Comparison of ENCODE assay signal across 9 cellular contexts in the genomic region with DNA sequence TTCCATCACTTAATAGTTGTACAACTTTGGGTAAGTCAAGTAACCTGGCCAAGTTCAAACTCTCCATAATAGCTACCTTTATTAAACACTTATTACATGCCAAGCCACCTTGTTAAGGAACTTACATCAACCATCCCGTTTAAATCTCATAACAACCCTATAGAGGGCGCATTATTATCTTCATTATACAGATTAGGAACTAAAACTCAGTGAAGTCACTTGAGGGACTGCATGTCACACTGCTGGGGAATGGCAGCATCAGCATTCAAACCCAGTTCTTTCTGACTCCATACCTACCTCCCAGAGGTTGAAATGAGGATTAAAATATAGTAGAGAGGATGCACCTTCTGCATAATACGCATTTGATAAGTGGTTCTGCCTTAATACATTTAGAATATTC. TPM values are rescaled to one million over a fixed set of nuclear protein-coding genes. Genes with fewer than 3 reads are reported as not detected.
DNase-seq lines count a peak whose midpoint lies in the region; ATAC-seq, FAIRE-seq and TF ChIP-seq lines count a peak whose summit lies in the region.
"Had no signal": no experiment of that assay in that cellular context is flagged by ENCODE, and none has a peak within 500 bp of the region (broad histone marks: within the 10 kb centered on the region; RNA-seq: fewer than 3 reads in every experiment).

No MANE protein-coding gene starts in this region.

- H3F3A ChIP-seq in OCI-LY1 (ENCODE audit: insufficient read depth, low read length) = no peaks in the 10 kb centered on the region

- H3K4me1 ChIP-seq in OCI-LY1 (ENCODE audit: insufficient read depth, low read length, severe bottlenecking) = no peaks in the 10 kb centered on the region

- H3K4me3 Mint-ChIP-seq in activated naive CD4-positive, alpha-beta T cell treated with anti-CD3 and anti-CD28 coated beads for 36 hours = no peak overlapping the region
- no peak overlapping the region for H3K4me3 Mint-ChIP-seq in stimulated activated naive B cell treated with anti-CD40 and anti-IgM and Interleukin-4, amounts not matched to agents 10 μg/mL and 1 μg/mL and 100 μg/mL, for 72 hours

- no peak for FAIRE-seq in GM19239 (lab: Jason Lieb, UNC)

- no peaks in the 10 kb centered on the region for H3K9me3 ChIP-seq in OCI-LY1 (ENCODE audit: low read length)

- H3K27me3 ChIP-seq in OCI-LY1 (ENCODE audit: insufficient read depth, low read length) = no peaks in the 10 kb centered on the region; the same call in 1 of the 2 replicates

- H3K36me3 Mint-ChIP-seq in activated naive CD4-positive, alpha-beta T cell treated with anti-CD3 and anti-CD28 coated beads, Interleukin-2, amount 50 U/mL, for 72 hours = no peaks in the 10 kb centered on the region
- no peaks in the 10 kb centered on the region for H3K36me3 Mint-ChIP-seq in activated naive CD4-positive, alpha-beta T cell treated with anti-CD3 and anti-CD28 coated beads for 36 hours (ENCODE audit: low read depth)
- no peaks in the 10 kb centered on the region for H3K36me3 Mint-ChIP-seq in stimulated activated naive B cell treated with anti-CD40 and anti-IgM and Interleukin-4, amounts not matched to agents 10 μg/mL and 1 μg/mL and 100 μg/mL, for 72 hours

- no peak overlapping the region for H3K4me3 ChIP-seq in OCI-LY1 (ENCODE audit: low read depth, low read length, poor library complexity, severe bottlenecking)

- CTCF ChIA-PET in activated naive CD4-positive, alpha-beta T cell treated with anti-CD3 and anti-CD28 coated beads for 36 hours (lab: Charles Lee) = interaction anchor here (0.9 to 1.4 kb wide), 5 partner anchors 13 to 261 kb away, joined by 3 to 7 read pairs (median 4); no protein-coding TSS in a partner anchor

- no peaks in the 10 kb centered on the region for H3K4me1 Mint-ChIP-seq in activated naive CD4-positive, alpha-beta T cell treated with anti-CD3 and anti-CD28 coated beads for 36 hours (ENCODE audit: low read depth)
- no peaks in the 10 kb centered on the region for H3K4me1 Mint-ChIP-seq in stimulated activated naive B cell treated with anti-CD40 and anti-IgM and Interleukin-4, amounts not matched to agents 10 μg/mL and 1 μg/mL and 100 μg/mL, for 72 hours

- no peak for DNase-seq in activated naive CD4-positive, alpha-beta T cell treated with anti-CD3 and anti-CD28 coated beads, Interleukin-2, amount 50 U/mL, for 72 hours (ENCODE audit: low spot score in 2 of 2)
- no peak for DNase-seq in activated naive CD4-positive, alpha-beta T cell treated with anti-CD3 and anti-CD28 coated beads for 36 hours
- DNase-seq in fibroblast of peridontal ligament (ENCODE audit: extremely low read depth) (peak; percentile 48), GM19239 (ENCODE audit: insufficient read length, low spot score) (no peak), NCI-H2107 (lab: John Stamatoyannopoulos, UW) (no peak)
- no peak for DNase-seq in stimulated activated naive B cell treated with anti-CD40 and anti-IgM and Interleukin-4, amounts not matched to agents 10 μg/mL and 1 μg/mL and 100 μg/mL, for 72 hours

- no peaks in the 10 kb centered on the region for H3K79me2 ChIP-seq in OCI-LY1 (ENCODE audit: insufficient read depth, low read length)

- no peaks in the 10 kb centered on the region for H3K9me3 Mint-ChIP-seq in activated naive CD4-positive, alpha-beta T cell treated with anti-CD3 and anti-CD28 coated beads, Interleukin-2, amount 50 U/mL, for 72 hours
- H3K9me3 Mint-ChIP-seq in activated naive CD4-positive, alpha-beta T cell treated with anti-CD3 and anti-CD28 coated beads for 36 hours = no peaks in the 10 kb centered on the region
- no peaks in the 10 kb centered on the region for H3K9me3 Mint-ChIP-seq in stimulated activated naive B cell treated with anti-CD40 and anti-IgM and Interleukin-4, amounts not matched to agents 10 μg/mL and 1 μg/mL and 100 μg/mL, for 72 hours

- peak; percentile 53 for TF ChIP-seq CTCF in OCI-LY1 (IDR thresholded peaks at IDR 0.05; ENCODE audit: low read length)

- no peaks in the 10 kb centered on the region for H3K9me2 ChIP-seq in OCI-LY1 (ENCODE audit: low read depth, low read length)

- no peak overlapping the region for H3K27ac Mint-ChIP-seq in activated naive CD4-positive, alpha-beta T cell treated with anti-CD3 and anti-CD28 coated beads, Interleukin-2, amount 50 U/mL, for 72 hours
- no peak overlapping the region for H3K27ac Mint-ChIP-seq in activated naive CD4-positive, alpha-beta T cell treated with anti-CD3 and anti-CD28 coated beads for 36 hours
- H3K27ac Mint-ChIP-seq in stimulated activated naive B cell treated with anti-CD40 and anti-IgM and Interleukin-4, amounts not matched to agents 10 μg/mL and 1 μg/mL and 100 μg/mL, for 72 hours = no peak overlapping the region

- intact Hi-C loops in activated naive CD4-positive, alpha-beta T cell treated with anti-CD3 and anti-CD28 coated beads for 36 hours (cut with micrococcal nuclease) = loop anchor here (1.0 kb wide), 2 partner anchors 197 to 261 kb away; no protein-coding TSS in a partner anchor

- H3K9ac ChIP-seq in OCI-LY1 (ENCODE audit: low read length) = no peak overlapping the region

- no peaks in the 10 kb centered on the region for H4K20me1 ChIP-seq in OCI-LY1 (ENCODE audit: insufficient read depth, low read length)

- peak; percentile 39 to 52 for ATAC-seq in activated naive CD4-positive, alpha-beta T cell treated with anti-CD3 and anti-CD28 coated beads, Interleukin-2, amount 50 U/mL, for 72 hours
- ATAC-seq in stimulated activated naive B cell treated with anti-CD40 and anti-IgM and Interleukin-4, amounts not matched to agents 10 μg/mL and 1 μg/mL and 100 μg/mL, for 72 hours (replicated peaks) = peak; percentile 71 to 73
- ATAC-seq in GM21360 (IDR thresholded peaks at IDR 0.05; ENCODE audit: unreplicated experiment) = no peak

- H3K36me3 ChIP-seq in OCI-LY1 (ENCODE audit: insufficient read depth, low read length) = no peaks in the 10 kb centered on the region

- H2AFZ ChIP-seq in OCI-LY1 (ENCODE audit: low read length) = no peak overlapping the region

- peaks cover 33% of the 10 kb centered on the region for H3K27me3 Mint-ChIP-seq in activated naive CD4-positive, alpha-beta T cell treated with anti-CD3 and anti-CD28 coated beads for 36 hours (ENCODE audit: low read depth)
- peaks cover 52 to 72% of the 10 kb centered on the region in 2 donors for H3K27me3 Mint-ChIP-seq in stimulated activated naive B cell treated with anti-CD40 and anti-IgM and Interleukin-4, amounts not matched to agents 10 μg/mL and 1 μg/mL and 100 μg/mL, for 72 hours

- H3K4me2 ChIP-seq in OCI-LY1 (ENCODE audit: low read length) = no peak overlapping the region

- H3K27ac ChIP-seq in OCI-LY1 (ENCODE audit: low read depth, low read length, poor library complexity, severe bottlenecking) = no peak overlapping the region

RNA-seq across cellular contexts. Expression of gene PLA2G2C, which starts 47.1 kb away (rescaled TPM):
- total RNA-seq in activated naive CD4-positive, alpha-beta T cell treated with anti-CD3 and anti-CD28 coated beads, Interleukin-2, amount 50 U/mL, for 72 hours = under 1 TPM in 1 of 2 donors, not detected in 1; 0.58 TPM
- under 1 TPM; 0.94 to 0.95 TPM for total RNA-seq in activated naive CD4-positive, alpha-beta T cell treated with anti-CD3 and anti-CD28 coated beads for 36 hours

RNA-seq across cellular contexts. Expression of gene UBXN10, which starts 47.5 kb away (rescaled TPM):
- 1 to 10 TPM in 1 of 2 donors, under 1 TPM in 1; 0.09 to 1.3 TPM for total RNA-seq in activated naive CD4-positive, alpha-beta T cell treated with anti-CD3 and anti-CD28 coated beads, Interleukin-2, amount 50 U/mL, for 72 hours
- under 1 TPM; 0.27 to 0.33 TPM for total RNA-seq in activated naive CD4-positive, alpha-beta T cell treated with anti-CD3 and anti-CD28 coated beads for 36 hours

RNA-seq across cellular contexts. Expression of gene VWA5B1, which starts 57.3 kb away (rescaled TPM):
- under 1 TPM; 0.10 to 0.30 TPM for total RNA-seq in activated naive CD4-positive, alpha-beta T cell treated with anti-CD3 and anti-CD28 coated beads, Interleukin-2, amount 50 U/mL, for 72 hours
- not detected for total RNA-seq in activated naive CD4-positive, alpha-beta T cell treated with anti-CD3 and anti-CD28 coated beads for 36 hours
- total RNA-seq: T-helper 2 cell treated with Interferon-gamma antibody and Interleukin-4, amounts not matched to agents 100 ng/mL and 5 ng/mL, for 36 hours had no signal
